In genomic region chr17:64449545-64449944, GRCh38 we compare ENCODE assay signal across 10 cellular contexts. TPM values are rescaled to one million over a fixed set of nuclear protein-coding genes. Genes with fewer than 3 reads are reported as not detected.
A peak's percentile ranks its signal among the peaks of the same experiment; 100 is the strongest.
DNase-seq lines count a peak whose midpoint lies in the region; ATAC-seq, FAIRE-seq and TF ChIP-seq lines count a peak whose summit lies in the region.
"Had no signal": no experiment of that assay in that cellular context is flagged by ENCODE, and none has a peak within 500 bp of the region (broad histone marks: within the 10 kb centered on the region; RNA-seq: fewer than 3 reads in every experiment).

No MANE protein-coding gene starts in this region.

- CTCF ChIA-PET in endothelial cell of umbilical vein (lab: Charles Lee), result interaction anchor here (2.3 kb wide), 1 partner anchor 42 kb away, joined by 10 read pairs; no protein-coding TSS in a partner anchor

- in situ Hi-C loops in GM13976 (cut with MboI; ENCODE audit: low sequenced_read_pairs, unreplicated experiment), result no loop called here

- no peaks in the 10 kb centered on the region for H4K20me1 ChIP-seq in DOHH2 (ENCODE audit: control insufficient read depth, insufficient read depth, low read depth, low read length)
- H4K20me1 ChIP-seq in endothelial cell of umbilical vein (replicated peaks; ENCODE audit: control insufficient read depth, extremely low read depth, insufficient read depth, low read length), result no peaks in the 10 kb centered on the region

- intact Hi-C loops in endothelial cell of umbilical vein (cut with micrococcal nuclease), result no loop called here

- no peak overlapping the region for H2AFZ ChIP-seq in endothelial cell of umbilical vein (ENCODE audit: low read depth, low read length)

- TF ChIP-seq POLR2A in endothelial cell of umbilical vein (IDR thresholded peaks at IDR 0.05; ENCODE audit: low read depth, low read length), result no peak

- no TSS peak for BruUV-seq in endothelial cell of umbilical vein (replicated peaks; lab: Mats Ljungman, UMichigan)

- dilution Hi-C loops in endothelial cell of umbilical vein (cut with MboI; ENCODE audit: extremely low pct_ligation_motif_present, low sequenced_read_pairs), result no loop called here

- TF ChIP-seq CTCF in DOHH2 (IDR thresholded peaks at IDR 0.05; ENCODE audit: low read depth, low read length, poor library complexity, severe bottlenecking), result no peak
- no peak for TF ChIP-seq CTCF in endothelial cell of umbilical vein (IDR thresholded peaks at IDR 0.05; ENCODE audit: extremely low read depth in 1 of 2, insufficient read depth in 1 of 2, low read depth in 1 of 2, low read length in 2 of 2)
- no peak for TF ChIP-seq CTCF in neutrophil (IDR thresholded peaks at IDR 0.05)
- TF ChIP-seq CTCF in GM13976 (IDR thresholded peaks at IDR 0.05; ENCODE audit: borderline replicate concordance, control extremely low read depth, extremely low read depth, insufficient read depth, missing control alignments), result no peak

- H3K27ac ChIP-seq in DOHH2 (ENCODE audit: low read depth, low read length) (peak overlapping the region; percentile 92), endothelial cell of umbilical vein (ENCODE audit: insufficient read depth, low read depth, low read length) (peak overlapping the region; percentile 50), neutrophil (peak overlapping the region; percentile 88)

- H3K36me3 Mint-ChIP-seq in activated naive CD8-positive, alpha-beta T cell treated with anti-CD3 and anti-CD28 coated beads, Interleukin-2, amount 50 U/mL, for 24 hours (ENCODE audit: low read depth), result peaks cover 2% of the 10 kb centered on the region
- H3K36me3 Mint-ChIP-seq: CD4-positive, alpha-beta memory T cell had no signal

- H3K36me3 ChIP-seq in DOHH2 (ENCODE audit: control insufficient read depth, low read length) (peaks cover 50% of the 10 kb centered on the region), endothelial cell of umbilical vein (ENCODE audit: control insufficient read depth in 2 of 2, extremely low read depth in 1 of 2, insufficient read depth in 2 of 2, low read length in 2 of 2) (no peaks in the 10 kb centered on the region), neutrophil (peaks cover 7% of the 10 kb centered on the region)

- H3K27me3 ChIP-seq in DOHH2 (ENCODE audit: control insufficient read depth, low read length) (no peaks in the 10 kb centered on the region), endothelial cell of umbilical vein (ENCODE audit: control insufficient read depth in 2 of 2, insufficient read depth in 2 of 2, low read length in 2 of 2) (no peaks in the 10 kb centered on the region), neutrophil (no peaks in the 10 kb centered on the region)

- H3K4me3 Mint-ChIP-seq in activated naive CD8-positive, alpha-beta T cell treated with anti-CD3 and anti-CD28 coated beads, Interleukin-2, amount 50 U/mL, for 24 hours, result no peak overlapping the region

- H3K4me3 ChIP-seq in DOHH2 (ENCODE audit: low read length) (peak overlapping the region; percentile 99), endothelial cell of umbilical vein (replicated peaks in 1 of 3; ENCODE audit: insufficient read depth in 1 of 3, low read depth in 1 of 3, low read length in 3 of 3) (no peak overlapping the region), neutrophil (ENCODE audit: low read depth in 1 of 2, low read length in 1 of 2) (peak overlapping the region; percentile 49 to 59)

- H3K27me3 Mint-ChIP-seq in activated naive CD8-positive, alpha-beta T cell treated with anti-CD3 and anti-CD28 coated beads, Interleukin-2, amount 50 U/mL, for 24 hours, result no peaks in the 10 kb centered on the region
- H3K27me3 Mint-ChIP-seq: CD4-positive, alpha-beta memory T cell had no signal

- H3F3A ChIP-seq in DOHH2 (ENCODE audit: control insufficient read depth, insufficient read depth), result peaks cover 13% of the 10 kb centered on the region

- H3K79me2 ChIP-seq in DOHH2 (ENCODE audit: control insufficient read depth, low read length) (peaks cover 50% of the 10 kb centered on the region), endothelial cell of umbilical vein (ENCODE audit: control insufficient read depth, insufficient read depth, low read length) (no peaks in the 10 kb centered on the region)

- H3K9me3 ChIP-seq in DOHH2 (ENCODE audit: control insufficient read depth, insufficient read depth, low read length) (no peaks in the 10 kb centered on the region), endothelial cell of umbilical vein (replicated peaks; ENCODE audit: control insufficient read depth, insufficient read depth, low read length) (no peaks in the 10 kb centered on the region), neutrophil (no peaks in the 10 kb centered on the region)

- peak overlapping the region; percentile 18 for H3K9ac ChIP-seq in endothelial cell of umbilical vein (replicated peaks; ENCODE audit: extremely low read depth, insufficient read depth, low read length)

- POLR2A ChIA-PET in endothelial cell of umbilical vein (lab: Charles Lee), result no interaction called here

- no peaks in the 10 kb centered on the region for H3K9me3 Mint-ChIP-seq in activated naive CD8-positive, alpha-beta T cell treated with anti-CD3 and anti-CD28 coated beads, Interleukin-2, amount 50 U/mL, for 24 hours
- H3K9me3 Mint-ChIP-seq: CD4-positive, alpha-beta memory T cell had no signal

- peaks cover 11% of the 10 kb centered on the region for H3K4me1 Mint-ChIP-seq in activated naive CD8-positive, alpha-beta T cell treated with anti-CD3 and anti-CD28 coated beads, Interleukin-2, amount 50 U/mL, for 24 hours

- no peak overlapping the region for H3K27ac Mint-ChIP-seq in activated naive CD8-positive, alpha-beta T cell treated with anti-CD3 and anti-CD28 coated beads, Interleukin-2, amount 50 U/mL, for 24 hours

- no peak for FAIRE-seq in endothelial cell of umbilical vein (lab: Jason Lieb, UNC)

- H3K4me2 ChIP-seq in DOHH2 (ENCODE audit: low read length) (peak overlapping the region; percentile 94), endothelial cell of umbilical vein (ENCODE audit: insufficient read depth, low read length) (peak overlapping the region; percentile 21)

- no peaks in the 10 kb centered on the region for H3K9me1 ChIP-seq in endothelial cell of umbilical vein (replicated peaks; ENCODE audit: control insufficient read depth, extremely low read depth, insufficient read depth, low read length)

- no peak for ATAC-seq in GM18907 (IDR thresholded peaks at IDR 0.05; ENCODE audit: unreplicated experiment)
- ATAC-seq in activated naive CD8-positive, alpha-beta T cell treated with anti-CD3 and anti-CD28 coated beads, Interleukin-2, amount 50 U/mL, for 24 hours, result no peak

- DNase-seq in OCI-M1 (lab: John Stamatoyannopoulos, UW) (peak; percentile 83), endothelial cell of umbilical vein (ENCODE audit: low read depth, low spot score) (no peak), GM13976 (ENCODE audit: low spot score) (no peak), AG20443 (ENCODE audit: low spot score) (no peak)
- no peak for DNase-seq in activated naive CD8-positive, alpha-beta T cell treated with anti-CD3 and anti-CD28 coated beads, Interleukin-2, amount 50 U/mL, for 24 hours
- DNase-seq: CD4-positive, alpha-beta memory T cell; NCI-H510A treated with DMSO at 0.1 percent for 48 hours had no signal

- H3K9me2 ChIP-seq in DOHH2 (replicated peaks; ENCODE audit: control insufficient read depth, low read length), result no peaks in the 10 kb centered on the region

- H3K4me1 ChIP-seq in DOHH2 (ENCODE audit: control insufficient read depth, low read length), result peaks cover 60% of the 10 kb centered on the region
- peaks cover 12% of the 10 kb centered on the region for H3K4me1 ChIP-seq in endothelial cell of umbilical vein (ENCODE audit: control insufficient read depth, extremely low read depth, insufficient read depth, low read length)
- peaks cover 52 to 59% of the 10 kb centered on the region in 2 experiments for H3K4me1 ChIP-seq in neutrophil (ENCODE audit: control insufficient read depth in 1 of 2, insufficient read depth in 1 of 2, low read depth in 1 of 2, low read length in 1 of 2)

RNA-seq across cellular contexts. Expression of gene MILR1, which starts 0.6 kb away (rescaled TPM):
- total RNA-seq in endothelial cell of umbilical vein, result 1.2 and 1.6 TPM in 2 replicates
- 17.8 and 21.6 TPM in 2 replicates for polyA plus RNA-seq in endothelial cell of umbilical vein
- 16.8 and 17.6 TPM in 2 replicates for polyA plus RNA-seq in endothelial cell of umbilical vein (2011; cell fraction: cytosol; rRNA removed)
- 35.9 and 55.9 TPM in 2 replicates for polyA plus RNA-seq in endothelial cell of umbilical vein (2011; cell fraction: nucleus; rRNA removed)
- 7.9 and 12.4 TPM in 2 replicates for polyA plus RNA-seq in endothelial cell of umbilical vein (2012)
- polyA minus RNA-seq in endothelial cell of umbilical vein, result 9.2 and 17.9 TPM in 2 replicates
- not detected for polyA minus RNA-seq in endothelial cell of umbilical vein (2011; cell fraction: cytosol; rRNA and poly(A)+ RNA removed)
- polyA minus RNA-seq in endothelial cell of umbilical vein (2011; cell fraction: nucleus; rRNA and poly(A)+ RNA removed), result 14.8 and 23.2 TPM in 2 replicates
- polyA plus RNA-seq: CD4-positive, alpha-beta memory T cell had no signal

RNA-seq across cellular contexts. Expression of gene POLG2, which starts 47.3 kb away (rescaled TPM):
- 18.6 and 20.3 TPM in 2 replicates for total RNA-seq in endothelial cell of umbilical vein
- 3.9 and 6.5 TPM in 2 replicates for polyA plus RNA-seq in endothelial cell of umbilical vein
- polyA plus RNA-seq in endothelial cell of umbilical vein (2011; cell fraction: cytosol; rRNA removed), result 5.9 and 6.2 TPM in 2 replicates
- polyA plus RNA-seq in endothelial cell of umbilical vein (2011; cell fraction: nucleus; rRNA removed), result 35.3 and 42.4 TPM in 2 replicates
- polyA plus RNA-seq in endothelial cell of umbilical vein (2012), result 12.0 and 14.3 TPM in 2 replicates
- 9.1 and 9.4 TPM in 2 replicates for polyA minus RNA-seq in endothelial cell of umbilical vein
- 5.4 TPM for polyA minus RNA-seq in endothelial cell of umbilical vein (2011; cell fraction: cytosol; rRNA and poly(A)+ RNA removed)
- polyA minus RNA-seq in endothelial cell of umbilical vein (2011; cell fraction: nucleus; rRNA and poly(A)+ RNA removed), result 20.6 and 24.3 TPM in 2 replicates

RNA-seq across cellular contexts. Expression of gene DDX5, which starts 56.5 kb away (rescaled TPM):
- 1,027 and 1,058 TPM in 2 replicates for total RNA-seq in endothelial cell of umbilical vein
- 1,405 and 2,040 TPM in 2 replicates for polyA plus RNA-seq in endothelial cell of umbilical vein
- polyA plus RNA-seq in endothelial cell of umbilical vein (2011; cell fraction: cytosol; rRNA removed), result 980 and 1,160 TPM in 2 replicates
- polyA plus RNA-seq in endothelial cell of umbilical vein (2011; cell fraction: nucleus; rRNA removed), result 4,876 and 5,495 TPM in 2 replicates
- 690 and 716 TPM in 2 replicates for polyA plus RNA-seq in endothelial cell of umbilical vein (2012)
- 856 and 901 TPM in 2 replicates for polyA minus RNA-seq in endothelial cell of umbilical vein
- polyA minus RNA-seq in endothelial cell of umbilical vein (2011; cell fraction: cytosol; rRNA and poly(A)+ RNA removed), result 237 TPM
- 1,361 and 2,457 TPM in 2 replicates for polyA minus RNA-seq in endothelial cell of umbilical vein (2011; cell fraction: nucleus; rRNA and poly(A)+ RNA removed)

RNA-seq across cellular contexts. Expression of gene CEP95, which starts 57.2 kb away (rescaled TPM):
- total RNA-seq in endothelial cell of umbilical vein, result 35.5 and 42.6 TPM in 2 replicates
- polyA plus RNA-seq in endothelial cell of umbilical vein, result 9.3 and 14.1 TPM in 2 replicates
- 9.9 and 16.8 TPM in 2 replicates for polyA plus RNA-seq in endothelial cell of umbilical vein (2011; cell fraction: cytosol; rRNA removed)
- polyA plus RNA-seq in endothelial cell of umbilical vein (2011; cell fraction: nucleus; rRNA removed), result 131 and 135 TPM in 2 replicates
- 18.7 and 23.7 TPM in 2 replicates for polyA plus RNA-seq in endothelial cell of umbilical vein (2012)
- 20.2 and 41.5 TPM in 2 replicates for polyA minus RNA-seq in endothelial cell of umbilical vein
- 14.5 TPM for polyA minus RNA-seq in endothelial cell of umbilical vein (2011; cell fraction: cytosol; rRNA and poly(A)+ RNA removed)
- polyA minus RNA-seq in endothelial cell of umbilical vein (2011; cell fraction: nucleus; rRNA and poly(A)+ RNA removed), result 71.3 and 86.4 TPM in 2 replicates

RNA-seq across cellular contexts. Expression of gene PECAM1, which starts 58.9 kb away (rescaled TPM):
- total RNA-seq in endothelial cell of umbilical vein, result 1,037 and 1,131 TPM in 2 replicates
- polyA plus RNA-seq in endothelial cell of umbilical vein, result 621 and 832 TPM in 2 replicates
- polyA plus RNA-seq in endothelial cell of umbilical vein (2011; cell fraction: cytosol; rRNA removed), result 493 and 552 TPM in 2 replicates
- 383 and 504 TPM in 2 replicates for polyA plus RNA-seq in endothelial cell of umbilical vein (2011; cell fraction: nucleus; rRNA removed)
- 893 and 1,063 TPM in 2 replicates for polyA plus RNA-seq in endothelial cell of umbilical vein (2012)
- polyA minus RNA-seq in endothelial cell of umbilical vein, result 4,612 and 5,290 TPM in 2 replicates
- not detected for polyA minus RNA-seq in endothelial cell of umbilical vein (2011; cell fraction: cytosol; rRNA and poly(A)+ RNA removed)
- 645 and 1,088 TPM in 2 replicates for polyA minus RNA-seq in endothelial cell of umbilical vein (2011; cell fraction: nucleus; rRNA and poly(A)+ RNA removed)

Comparison
In these comparisons a context has a peak if more than half of its experiments do, and no peak if none do; other contexts are left out.
1. H3K4me3 ChIP-seq: peak in DOHH2 (single experiment) and neutrophil (2 of 2); none in endothelial cell of umbilical vein (0 of 3).
2. Peak in every context shown above with its lines, with median percentiles within 50 percentile points of each other: H3K27ac ChIP-seq.